8 cellular contexts compared by ENCODE assay signal in genomic region chr2:25042321-25043240, GRCh38. TPM values are rescaled to one million over a fixed set of nuclear protein-coding genes. Genes with fewer than 3 reads are reported as not detected.
DNase-seq lines count a peak whose midpoint lies in the region; ATAC-seq, FAIRE-seq and TF ChIP-seq lines count a peak whose summit lies in the region.

No MANE protein-coding gene starts in this region.

- 15% methylated on average over 15 of the region's 76 CpGs for WGBS in mammary epithelial cell (ENCODE audit: low coverage, missing lambda C conversion rate)
- 2% methylated on average over 63 of the region's 76 CpGs for WGBS in smooth muscle cell (ENCODE audit: low lambda C conversion rate)

- H3K36me3 ChIP-seq in mammary epithelial cell (ENCODE audit: insufficient read depth, low read length) = no peaks in the 10 kb centered on the region
- H3K36me3 ChIP-seq in kidney (ENCODE audit: control insufficient read depth in 1 of 2, insufficient read depth in 2 of 2, low read length in 2 of 2) = no peaks in the 10 kb centered on the region
- no peaks in the 10 kb centered on the region for H3K36me3 ChIP-seq in smooth muscle cell (ENCODE audit: low read depth)

- peak overlapping the region; percentile 37 to 59 (median 53) for H3K4me3 ChIP-seq in mammary epithelial cell (replicated peaks in 1 of 3; ENCODE audit: insufficient read depth in 1 of 3, low read depth in 2 of 3, low read length in 3 of 3)
- peak overlapping the region; percentile 54 to 72 for H3K4me3 ChIP-seq in kidney (ENCODE audit: low read length in 2 of 2)
- H3K4me3 ChIP-seq in smooth muscle cell = peak overlapping the region; percentile 100

- peaks cover 12% of the 10 kb centered on the region for H3K4me1 ChIP-seq in mammary epithelial cell (ENCODE audit: insufficient read depth, low read length)
- peaks cover 5 to 12% of the 10 kb centered on the region in 2 donors for H3K4me1 ChIP-seq in kidney (ENCODE audit: control insufficient read depth in 1 of 2, insufficient read depth in 1 of 2, low read depth in 1 of 2, low read length in 2 of 2)
- peaks cover 8% of the 10 kb centered on the region for H3K4me1 ChIP-seq in smooth muscle cell (ENCODE audit: low read depth)

- no peak for FAIRE-seq in kidney (lab: Jason Lieb, UNC)

- no peak overlapping the region for H3K9ac ChIP-seq in mammary epithelial cell (ENCODE audit: insufficient read depth, low read length)
- peak overlapping the region; percentile 15 to 61 for H3K9ac ChIP-seq in kidney (ENCODE audit: low read length in 2 of 2)
- peak overlapping the region; percentile 96 for H3K9ac ChIP-seq in smooth muscle cell (ENCODE audit: low read depth)

- TF ChIP-seq CTCF in GM10266 (IDR thresholded peaks at IDR 0.05; ENCODE audit: control insufficient read depth, insufficient read depth, low read depth, missing control alignments) (no peak), mammary epithelial cell (conservative IDR thresholded peaks at IDR 0.05 in 1 of 2, IDR thresholded peaks at IDR 0.05 in 1 of 2; ENCODE audit: extremely low read depth in 1 of 2, insufficient read depth in 1 of 2, low read depth in 1 of 2, low read length in 2 of 2) (no peak), kidney (IDR thresholded peaks at IDR 0.05; ENCODE audit: borderline replicate concordance, extremely low read depth, insufficient read depth) (no peak), smooth muscle cell (IDR thresholded peaks at IDR 0.05; ENCODE audit: borderline replicate concordance, insufficient read depth, poor library complexity, severe bottlenecking) (no peak)

- in situ Hi-C loops in mammary epithelial cell (cut with MboI; ENCODE audit: low sequenced_read_pairs in 2 of 2) = no loop called here

- intact Hi-C loops in mammary epithelial cell (cut with micrococcal nuclease) (loop anchor here (1.0 kb wide), 1 partner anchor 36 kb away; no protein-coding TSS in a partner anchor), kidney (cut with DNase I) (no loop called here)

- BruUV-seq in mammary epithelial cell (replicated peaks; lab: Mats Ljungman, UMichigan) = no TSS peak

- CTCF ChIA-PET in mammary epithelial cell (lab: Charles Lee; ENCODE audit: low non-redundant PET) = interaction anchor here (0.5 kb wide), 1 partner anchor 61 kb away, joined by 3 read pairs; no protein-coding TSS in a partner anchor

- H3K79me2 ChIP-seq in mammary epithelial cell (ENCODE audit: insufficient read depth, low read length) (no peaks in the 10 kb centered on the region), smooth muscle cell (ENCODE audit: low read depth) (peaks cover 4% of the 10 kb centered on the region)

- DNase-seq in GM10266 (ENCODE audit: extremely low spot score) (peak; percentile 47), RPMI8226 (peak; percentile 11), mammary epithelial cell (no peak), kidney (peak; percentile 83), smooth muscle cell (lab: John Stamatoyannopoulos, UW; ENCODE audit: unreplicated experiment) (peak; percentile 46), NCI-H2029 treated with DMSO at 0.1 percent for 48 hours (lab: John Stamatoyannopoulos, UW) (no peak)

- peaks cover 18% of the 10 kb centered on the region for H3K27me3 ChIP-seq in mammary epithelial cell (ENCODE audit: insufficient read depth, low read length)
- no peaks in the 10 kb centered on the region for H3K27me3 ChIP-seq in smooth muscle cell (ENCODE audit: low read depth)

- H2AFZ ChIP-seq in mammary epithelial cell (ENCODE audit: low read depth, low read length) (peak overlapping the region; percentile 82), smooth muscle cell (ENCODE audit: low read depth) (peak overlapping the region; percentile 79)

- H3K27ac ChIP-seq in mammary epithelial cell (ENCODE audit: insufficient read depth, low read depth, low read length) = no peak overlapping the region
- H3K27ac ChIP-seq in kidney (ENCODE audit: low read depth in 2 of 2, low read length in 2 of 2) = peak overlapping the region; percentile 11 to 22
- H3K27ac ChIP-seq in smooth muscle cell (ENCODE audit: low read depth) = peak overlapping the region; percentile 83

- H3K9me3 ChIP-seq in mammary epithelial cell (replicated peaks; ENCODE audit: insufficient read depth, low read length) (no peaks in the 10 kb centered on the region), kidney (ENCODE audit: control insufficient read depth in 1 of 2, low read length in 2 of 2) (no peaks in the 10 kb centered on the region), smooth muscle cell (replicated peaks; ENCODE audit: low read depth) (no peaks in the 10 kb centered on the region)

- H4K20me1 ChIP-seq in mammary epithelial cell (ENCODE audit: insufficient read depth, low read length) (peaks cover 4% of the 10 kb centered on the region), smooth muscle cell (ENCODE audit: low read depth) (peaks cover 21% of the 10 kb centered on the region)

- dilution Hi-C loops in mammary epithelial cell (cut with HindIII; ENCODE audit: low sequenced_read_pairs) = no loop called here

- peaks cover 8% of the 10 kb centered on the region for H3F3A ChIP-seq in smooth muscle cell (ENCODE audit: low read depth)

- ATAC-seq in HG02885 (IDR thresholded peaks at IDR 0.05; ENCODE audit: poor library complexity, unreplicated experiment) (peak; percentile 3), HG03469 (IDR thresholded peaks at IDR 0.05; ENCODE audit: unreplicated experiment) (no peak)

- H3K4me2 ChIP-seq in mammary epithelial cell (ENCODE audit: insufficient read depth, low read depth, low read length) (peak overlapping the region; percentile 98), smooth muscle cell (peak overlapping the region; percentile 95)

RNA-seq across cellular contexts. Expression of gene EFR3B, which starts 0.7 kb away (rescaled TPM):
- total RNA-seq in mammary epithelial cell (under 1 TPM; under 0.01 to 0.05 TPM), kidney (1.1 TPM), smooth muscle cell (4.1 and 5.2 TPM in 2 replicates)
- polyA plus RNA-seq in mammary epithelial cell (0.02 TPM), kidney (ENCODE audit: insufficient read depth, low read depth, low replicate concordance) (0.39 TPM), smooth muscle cell (3.5 and 4.0 TPM in 2 replicates)
- polyA minus RNA-seq in mammary epithelial cell = not detected

Comparison
In these comparisons a context has a peak if more than half of its experiments do, and no peak if none do; other contexts are left out.
1. DNase-seq: peak in GM10266 (single experiment), RPMI8226 (single experiment), kidney (single experiment) and smooth muscle cell (single experiment); none in mammary epithelial cell (single experiment) and NCI-H2029 treated with DMSO at 0.1 percent for 48 hours (single experiment).
2. Peak in every context shown above with its lines, with median percentiles within 50 percentile points of each other: H3K4me3 ChIP-seq.